Comparison of ENCODE assay signal across 17 cellular contexts in the genomic region with DNA sequence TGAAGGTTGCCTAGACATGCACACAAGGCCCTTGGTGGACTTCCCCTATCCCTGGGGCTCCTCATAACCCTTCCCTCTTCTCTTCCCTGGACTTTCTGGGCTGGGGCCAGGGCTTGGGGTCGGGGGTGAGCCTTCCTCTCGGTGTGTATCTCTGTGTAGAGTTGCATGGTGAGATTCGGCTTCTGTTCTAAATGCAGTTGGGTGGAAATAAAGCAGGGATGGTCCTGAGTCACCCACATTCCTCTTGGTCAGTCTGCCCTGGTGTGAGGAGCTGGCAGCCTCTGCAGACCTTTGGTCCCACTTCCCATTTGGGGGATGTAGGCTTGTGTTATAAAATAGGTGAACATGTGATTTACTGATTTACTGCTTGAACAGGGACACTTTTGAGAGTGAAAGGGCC. TPM values are rescaled to one million over a fixed set of nuclear protein-coding genes. Genes with fewer than 3 reads are reported as not detected.
DNase-seq lines count a peak whose midpoint lies in the region; ATAC-seq and TF ChIP-seq lines count a peak whose summit lies in the region.
"Had no signal": no experiment of that assay in that cellular context is flagged by ENCODE, and none has a peak within 500 bp of the region (broad histone marks: within the 10 kb centered on the region; RNA-seq: fewer than 3 reads in every experiment).

No MANE protein-coding gene starts in this region.

- POLR2A ChIA-PET in activated B cell treated with CpG ODN at 0.5 μM for 24 hours (lab: Charles Lee), result no interaction called here

- ATAC-seq in activated B cell treated with CpG ODN at 0.5 μM for 24 hours (ENCODE audit: low read depth), result no peak
- no peak for ATAC-seq in esophagus mucosa

- intact Hi-C loops in activated B cell treated with CpG ODN at 0.5 μM for 24 hours (cut with micrococcal nuclease), result loop anchor here (5.0 kb wide), 1 partner anchor 310 kb away; a partner anchor contains a TSS

- H3K4me3 Mint-ChIP-seq in activated B cell treated with CpG ODN at 0.5 μM for 24 hours, result peak overlapping the region; percentile 50
- H3K4me3 Mint-ChIP-seq: activated CD4-positive, alpha-beta T cell treated with anti-CD3 and anti-CD28 coated beads, Interleukin-2, amount 10 ng/mL, durations not matched to agents 24 days and 14 days; activated naive CD4-positive, alpha-beta T cell treated with anti-CD3 and anti-CD28 coated beads, Interleukin-2, amount 10 ng/mL, durations not matched to agents 7 days and 5 days; nephron had no signal

- DNase-seq in AG08395 (ENCODE audit: low spot score) (peak; percentile 61), GM03348 (ENCODE audit: low spot score) (peak; percentile 31), activated B cell treated with CpG ODN at 0.5 μM for 24 hours (no peak), myocyte (ENCODE audit: low read depth) (peak; percentile 60), T-helper 9 cell (no peak), DMS53 (lab: John Stamatoyannopoulos, UW) (no peak), NCI-H510A (lab: John Stamatoyannopoulos, UW) (no peak)
- DNase-seq: activated CD4-positive, alpha-beta T cell treated with anti-CD3 and anti-CD28 coated beads, Interleukin-2, amount 10 ng/mL, durations not matched to agents 24 days and 14 days; activated naive CD4-positive, alpha-beta T cell treated with anti-CD3 and anti-CD28 coated beads, Interleukin-2, amount 10 ng/mL, durations not matched to agents 7 days and 5 days; Kasumi-1; mesendoderm; NCI-H1092 treated with DMSO at 0.1 percent for 48 hours; NCI-H2081 treated with DMSO at 0.1 percent for 48 hours; NCI-H526; stimulated activated CD4-positive, alpha-beta T cell treated with anti-CD3 and anti-CD28 coated beads, Interleukin-4, amount 100 ng/mL, for 4 hours had no signal

- TF ChIP-seq CTCF in activated B cell treated with CpG ODN at 0.5 μM for 24 hours (IDR thresholded peaks at IDR 0.05), result no peak

- peaks cover 99% of the 10 kb centered on the region for H3K4me1 Mint-ChIP-seq in activated B cell treated with CpG ODN at 0.5 μM for 24 hours

- no peaks in the 10 kb centered on the region for H3K27me3 Mint-ChIP-seq in activated B cell treated with CpG ODN at 0.5 μM for 24 hours
- H3K27me3 Mint-ChIP-seq: activated CD4-positive, alpha-beta T cell treated with anti-CD3 and anti-CD28 coated beads, Interleukin-2, amount 10 ng/mL, durations not matched to agents 24 days and 14 days had no signal

- peak overlapping the region; percentile 47 for H3K27ac Mint-ChIP-seq in activated B cell treated with CpG ODN at 0.5 μM for 24 hours
- H3K27ac Mint-ChIP-seq: activated CD4-positive, alpha-beta T cell treated with anti-CD3 and anti-CD28 coated beads, Interleukin-2, amount 10 ng/mL, durations not matched to agents 24 days and 14 days; activated naive CD4-positive, alpha-beta T cell treated with anti-CD3 and anti-CD28 coated beads, Interleukin-2, amount 10 ng/mL, durations not matched to agents 7 days and 5 days; nephron had no signal

- H3K36me3 Mint-ChIP-seq in activated B cell treated with CpG ODN at 0.5 μM for 24 hours (ENCODE audit: low read depth), result peaks cover 9% of the 10 kb centered on the region

- no peaks in the 10 kb centered on the region for H3K9me3 Mint-ChIP-seq in activated B cell treated with CpG ODN at 0.5 μM for 24 hours
- H3K9me3 Mint-ChIP-seq: activated CD4-positive, alpha-beta T cell treated with anti-CD3 and anti-CD28 coated beads, Interleukin-2, amount 10 ng/mL, durations not matched to agents 24 days and 14 days; activated naive CD4-positive, alpha-beta T cell treated with anti-CD3 and anti-CD28 coated beads, Interleukin-2, amount 10 ng/mL, durations not matched to agents 7 days and 5 days had no signal

- CTCF ChIA-PET in activated B cell treated with CpG ODN at 0.5 μM for 24 hours (lab: Charles Lee), result interaction anchor here (0.7 to 3.2 kb wide), 3 partner anchors 10 to 15 kb away, joined by 3 to 37 read pairs (median 3); no protein-coding TSS in a partner anchor

RNA-seq across cellular contexts. Expression of a gene that starts 38.0 kb away (rescaled TPM):
- total RNA-seq in activated B cell treated with CpG ODN at 0.5 μM for 24 hours (21.6 and 22.6 TPM in 2 replicates), myocyte (13.8 and 15.9 TPM in 2 replicates), esophagus mucosa (5.9 TPM)
- 41.1 TPM for polyA plus RNA-seq in myocyte (2012)

Comparison
In these comparisons a context has a peak if more than half of its experiments do, and no peak if none do; other contexts are left out.
1. DNase-seq: peak in AG08395 (single experiment), GM03348 (single experiment) and myocyte (single experiment); none in activated B cell treated with CpG ODN at 0.5 μM for 24 hours (single experiment), T-helper 9 cell (single experiment), DMS53 (single experiment) and NCI-H510A (single experiment).